ENCODE assay signal across 15 cellular contexts in genomic region chr12:1496162-1496925, GRCh38.
DNase-seq lines count a peak whose midpoint lies in the region; ATAC-seq, FAIRE-seq and TF ChIP-seq lines count a peak whose summit lies in the region.
"Had no signal": no experiment of that assay in that cellular context is flagged by ENCODE, and none has a peak within 500 bp of the region (broad histone marks: within the 10 kb centered on the region; RNA-seq: fewer than 3 reads in every experiment).

No MANE protein-coding gene starts in this region.

- FAIRE-seq in pancreas (lab: Jason Lieb, UNC): no peak
- FAIRE-seq: GM12878 had no signal

- no peak overlapping the region for H3K27ac ChIP-seq in CD8-positive, alpha-beta T cell (ENCODE audit: low read depth, low read length)
- no peak overlapping the region for H3K27ac ChIP-seq in pancreas
- no peak overlapping the region for H3K27ac ChIP-seq in caudate nucleus (ENCODE audit: low read depth, low read length)

- DNase-seq in CD8-positive, alpha-beta T cell: no peak
- DNase-seq in WTC11 (ENCODE audit: low spot score) (no peak), fibroblast of the conjunctiva (ENCODE audit: low read depth) (peak; percentile 55), pancreas (peak in 2 of 6 donors; percentile 28 to 69), caudate nucleus (lab: John Stamatoyannopoulos, UW) (no peak), NCI-H2171 (lab: John Stamatoyannopoulos, UW) (no peak)
- DNase-seq: activated CD4-positive, alpha-beta T cell treated with anti-CD3 and anti-CD28 coated beads, Interleukin-2, amount 50 U/mL, for 1 hour; CD4-positive, alpha-beta T cell; KBM-7; stimulated activated naive CD4-positive, alpha-beta T cell treated with Interleukin-2 at 50 U/mL for 16 hours had no signal

- peak overlapping the region; percentile 52 for H3K27ac Mint-ChIP-seq in CD8-positive, alpha-beta T cell
- H3K27ac Mint-ChIP-seq in WTC11: no peak overlapping the region
- H3K27ac Mint-ChIP-seq: activated naive CD8-positive, alpha-beta T cell; CD4-positive, alpha-beta T cell; memory B cell had no signal

- POLR2A ChIA-PET in CD8-positive, alpha-beta T cell (lab: Charles Lee): no interaction called here
- POLR2A ChIA-PET in WTC11 (lab: Charles Lee): no interaction called here

- CTCF ChIA-PET in CD8-positive, alpha-beta T cell (lab: Charles Lee): interaction anchor here (1.1 to 1.5 kb wide), 3 partner anchors 21 to 378 kb away, joined by 3 to 6 read pairs (median 4); no protein-coding TSS in a partner anchor
- CTCF ChIA-PET in WTC11 (lab: Charles Lee): interaction anchor here (0.5 to 2.2 kb wide), 4 partner anchors 21 to 379 kb away, joined by 3 to 6 read pairs (median 4); no protein-coding TSS in a partner anchor

- no peaks in the 10 kb centered on the region for H3K4me1 Mint-ChIP-seq in CD8-positive, alpha-beta T cell (ENCODE audit: low read depth)
- H3K4me1 Mint-ChIP-seq in WTC11: peaks cover 7% of the 10 kb centered on the region
- H3K4me1 Mint-ChIP-seq: memory B cell had no signal

- intact Hi-C loops in CD8-positive, alpha-beta T cell (cut with DNase I, micrococcal nuclease): no loop called here
- intact Hi-C loops in pancreas (cut with DNase I): no loop called here

- no peak overlapping the region for H3K4me3 ChIP-seq in CD8-positive, alpha-beta T cell (ENCODE audit: low read depth, low read length)
- H3K4me3 ChIP-seq in pancreas: peak overlapping the region in 1 of 4 donors; percentile 11
- H3K4me3 ChIP-seq: GM12878 had no signal

- no peaks in the 10 kb centered on the region for H3K27me3 ChIP-seq in CD8-positive, alpha-beta T cell (ENCODE audit: insufficient read depth, low read length)
- no peaks in the 10 kb centered on the region for H3K27me3 ChIP-seq in pancreas

- H3K36me3 ChIP-seq in CD8-positive, alpha-beta T cell (ENCODE audit: insufficient read depth, low read length): no peaks in the 10 kb centered on the region
- no peaks in the 10 kb centered on the region for H3K36me3 ChIP-seq in pancreas

- no peak overlapping the region for H3K4me3 Mint-ChIP-seq in CD8-positive, alpha-beta T cell
- H3K4me3 Mint-ChIP-seq in WTC11: no peak overlapping the region
- H3K4me3 Mint-ChIP-seq: activated naive CD8-positive, alpha-beta T cell; CD4-positive, alpha-beta T cell; memory B cell had no signal

- 23 to 25% methylated on average over 23 of the region's 23 CpGs for WGBS in pancreas, 2 donors

- ATAC-seq in CD8-positive, alpha-beta T cell: no peak
- ATAC-seq in WTC11 (peak; percentile 46), pancreas (peak; percentile 40 to 80 (median 76)), GM21825 (IDR thresholded peaks at IDR 0.05; ENCODE audit: unreplicated experiment) (no peak), HG02981 (IDR thresholded peaks at IDR 0.05; ENCODE audit: unreplicated experiment) (no peak)
- ATAC-seq: GM12878 had no signal

- H3K4me1 ChIP-seq in CD8-positive, alpha-beta T cell (ENCODE audit: insufficient read depth, low read length): no peaks in the 10 kb centered on the region
- H3K4me1 ChIP-seq in pancreas: peaks cover 0 to 5% (median 0%) of the 10 kb centered on the region in 3 donors

- H3K9me3 Mint-ChIP-seq in CD8-positive, alpha-beta T cell: no peaks in the 10 kb centered on the region
- peaks cover 14% of the 10 kb centered on the region for H3K9me3 Mint-ChIP-seq in WTC11
- H3K9me3 Mint-ChIP-seq: CD4-positive, alpha-beta T cell; memory B cell had no signal

- no peak for TF ChIP-seq CTCF in CD8-positive, alpha-beta T cell (IDR thresholded peaks at IDR 0.05)
- TF ChIP-seq CTCF in WTC11 (IDR thresholded peaks at IDR 0.05): no peak
- TF ChIP-seq CTCF in pancreas (IDR thresholded peaks at IDR 0.05): no peak

- H3K36me3 Mint-ChIP-seq in CD8-positive, alpha-beta T cell: peaks cover 21% of the 10 kb centered on the region
- H3K36me3 Mint-ChIP-seq in WTC11: peaks cover 7% of the 10 kb centered on the region

- H3K27me3 Mint-ChIP-seq in CD8-positive, alpha-beta T cell (ENCODE audit: low read depth): no peaks in the 10 kb centered on the region
- peaks cover 2% of the 10 kb centered on the region; the same call in 1 of the 2 replicates for H3K27me3 Mint-ChIP-seq in WTC11 (ENCODE audit: low read depth)
- H3K27me3 Mint-ChIP-seq: activated naive CD8-positive, alpha-beta T cell; CD4-positive, alpha-beta T cell had no signal

- H3K9me3 ChIP-seq in CD8-positive, alpha-beta T cell (ENCODE audit: low read length): no peaks in the 10 kb centered on the region
- H3K9me3 ChIP-seq in pancreas: no peaks in the 10 kb centered on the region

TF ChIP-seq in WTC11, 78 proteins besides CTCF, POLR2A, EP300 and RAD21 (continues in another document):
- TF ChIP-seq ZNF512 (CRISPR knock-in tag; IDR thresholded peaks at IDR 0.05; ENCODE audit: borderline replicate concordance) (no peak), ZNF425 (CRISPR knock-in tag; conservative IDR thresholded peaks at IDR 0.05) (no peak), RORB (CRISPR knock-in tag; IDR thresholded peaks at IDR 0.05) (no peak), ZNF671 (CRISPR knock-in tag; IDR thresholded peaks at IDR 0.05) (no peak), MXD4 (CRISPR knock-in tag; IDR thresholded peaks at IDR 0.05; ENCODE audit: borderline replicate concordance) (no peak), CREM (CRISPR knock-in tag; IDR thresholded peaks at IDR 0.05) (no peak), ZBTB43 (CRISPR knock-in tag; IDR thresholded peaks at IDR 0.05) (no peak), ZNF263 (CRISPR knock-in tag; IDR thresholded peaks at IDR 0.05; ENCODE audit: low read depth) (no peak), TP53 (CRISPR knock-in tag; IDR thresholded peaks at IDR 0.05) (no peak), ZNF219 (CRISPR knock-in tag; IDR thresholded peaks at IDR 0.05; ENCODE audit: borderline replicate concordance) (no peak), ZNF416 (CRISPR knock-in tag; IDR thresholded peaks at IDR 0.05) (no peak), ETV6 (CRISPR knock-in tag; IDR thresholded peaks at IDR 0.05) (no peak), GTF2I (CRISPR knock-in tag; conservative IDR thresholded peaks at IDR 0.05) (no peak), JAZF1 (CRISPR knock-in tag; IDR thresholded peaks at IDR 0.05) (no peak), ATF6 (CRISPR knock-in tag; IDR thresholded peaks at IDR 0.05) (no peak), ZMAT4 (CRISPR knock-in tag; IDR thresholded peaks at IDR 0.05) (no peak)

Comparison
In these comparisons a context has a peak if more than half of its experiments do, and no peak if none do; other contexts are left out.
1. ATAC-seq: peak in WTC11 (single experiment) and pancreas (4 of 4); none in CD8-positive, alpha-beta T cell (single experiment), GM21825 (single experiment) and HG02981 (single experiment).